16 cellular contexts compared by ENCODE assay signal in the genomic region with DNA sequence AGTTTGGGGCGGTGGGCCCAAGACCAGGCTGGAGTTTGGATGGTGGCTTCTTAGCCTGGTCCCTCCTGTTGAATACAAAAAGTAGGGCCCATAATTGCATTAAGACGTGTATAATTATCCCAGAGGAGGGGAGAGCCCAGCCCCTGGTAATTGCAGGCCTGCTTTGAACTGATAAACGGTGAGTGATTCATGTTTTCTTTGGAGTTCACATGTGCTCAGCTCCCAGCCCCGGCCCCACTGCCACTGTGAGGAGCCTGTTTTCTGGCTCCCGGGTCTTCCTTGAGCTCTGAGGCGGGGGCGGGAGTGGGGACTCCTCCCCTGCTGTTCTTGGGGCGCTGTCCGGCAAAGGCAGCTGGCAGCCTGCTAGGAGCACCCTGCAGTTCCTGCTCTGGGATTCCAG. TPM values are rescaled to one million over a fixed set of nuclear protein-coding genes. Genes with fewer than 3 reads are reported as not detected.
DNase-seq lines count a peak whose midpoint lies in the region; ATAC-seq and TF ChIP-seq lines count a peak whose summit lies in the region.
"Had no signal": no experiment of that assay in that cellular context is flagged by ENCODE, and none has a peak within 500 bp of the region (broad histone marks: within the 10 kb centered on the region; RNA-seq: fewer than 3 reads in every experiment).

No MANE protein-coding gene starts in this region.

- H3K4me1 Mint-ChIP-seq in T-helper 2 cell treated with Interferon-gamma antibody and Interleukin-4, amounts not matched to agents 5 μg/mL and 100 μg/mL, for 36 hours (ENCODE audit: low read depth), result peaks cover 6% of the 10 kb centered on the region

- peak overlapping the region; percentile 24 for H3K4me3 Mint-ChIP-seq in T-helper 2 cell treated with Interferon-gamma antibody and Interleukin-4, amounts not matched to agents 5 μg/mL and 100 μg/mL, for 36 hours
- H3K4me3 Mint-ChIP-seq: activated CD4-positive, alpha-beta memory T cell treated with anti-CD3 and anti-CD28 coated beads, Interleukin-2, amount 10 ng/mL, durations not matched to agents 7 days and 5 days had no signal

- no peak for TF ChIP-seq POLR2A in erythroblast (IDR thresholded peaks at IDR 0.05; ENCODE audit: low read length)

- peak overlapping the region; percentile 97 for H3K4me3 ChIP-seq in thoracic aorta
- H3K4me3 ChIP-seq: lung had no signal

- no peaks in the 10 kb centered on the region for H3K36me3 Mint-ChIP-seq in T-helper 2 cell treated with Interferon-gamma antibody and Interleukin-4, amounts not matched to agents 5 μg/mL and 100 μg/mL, for 36 hours (ENCODE audit: low read depth)

- TF ChIP-seq CTCF in thoracic aorta (IDR thresholded peaks at IDR 0.05), result no peak

- peaks cover 30 to 70% of the 10 kb centered on the region in 2 donors for H3K4me1 ChIP-seq in thoracic aorta (ENCODE audit: control insufficient read depth in 1 of 2, low read depth in 2 of 2)

- H3K27ac ChIP-seq in thoracic aorta, result peak overlapping the region; percentile 16 to 76

- ATAC-seq in thoracic aorta (ENCODE audit: insufficient number of reproducible peaks, low FRiP score, low read depth) (no peak), HG03457 (IDR thresholded peaks at IDR 0.05; ENCODE audit: unreplicated experiment) (no peak)
- ATAC-seq: esophagus mucosa, Panc1 had no signal

- DNase-seq in T-helper 2 cell treated with Interferon-gamma antibody and Interleukin-4, amounts not matched to agents 5 μg/mL and 100 μg/mL, for 36 hours (ENCODE audit: low spot score), result no peak
- DNase-seq in T-helper 2 cell, result no peak
- DNase-seq in RPMI7951 (ENCODE audit: low read depth), result peak; percentile 40
- DNase-seq in erythroblast (lab: John Stamatoyannopoulos, UW), result peak; percentile 87 to 89
- DNase-seq in thoracic aorta (ENCODE audit: low spot score), result no peak
- no peak for DNase-seq in 8988T
- DNase-seq in NCI-H524 (lab: John Stamatoyannopoulos, UW), result no peak
- DNase-seq: activated CD4-positive, alpha-beta memory T cell treated with anti-CD3 and anti-CD28 coated beads, Interleukin-2, amount 10 ng/mL, durations not matched to agents 7 days and 5 days; activated gamma-delta T cell treated with Interleukin-2 at 50 U/mL for 16 hours; NCI-H2107 had no signal

- H3K27ac Mint-ChIP-seq in T-helper 2 cell treated with Interferon-gamma antibody and Interleukin-4, amounts not matched to agents 5 μg/mL and 100 μg/mL, for 36 hours, result no peak overlapping the region
- H3K27ac Mint-ChIP-seq: activated CD4-positive, alpha-beta memory T cell treated with anti-CD3 and anti-CD28 coated beads, Interleukin-2, amount 10 ng/mL, durations not matched to agents 7 days and 5 days had no signal

- H3K36me3 ChIP-seq in thoracic aorta, result peaks cover 20% of the 10 kb centered on the region

- no peaks in the 10 kb centered on the region for H3K27me3 Mint-ChIP-seq in T-helper 2 cell treated with Interferon-gamma antibody and Interleukin-4, amounts not matched to agents 5 μg/mL and 100 μg/mL, for 36 hours (ENCODE audit: low read depth)
- H3K27me3 Mint-ChIP-seq: activated CD4-positive, alpha-beta memory T cell treated with anti-CD3 and anti-CD28 coated beads, Interleukin-2, amount 10 ng/mL, durations not matched to agents 7 days and 5 days; central memory CD8-positive, alpha-beta T cell had no signal

- no peaks in the 10 kb centered on the region for H3K27me3 ChIP-seq in thoracic aorta (replicated peaks; ENCODE audit: insufficient read depth)
- H3K27me3 ChIP-seq: tibial nerve had no signal

- H3K9me3 ChIP-seq in thoracic aorta, result no peaks in the 10 kb centered on the region
- H3K9me3 ChIP-seq: tibial nerve had no signal

- H3K9me3 Mint-ChIP-seq in T-helper 2 cell treated with Interferon-gamma antibody and Interleukin-4, amounts not matched to agents 5 μg/mL and 100 μg/mL, for 36 hours, result no peaks in the 10 kb centered on the region
- H3K9me3 Mint-ChIP-seq: activated CD4-positive, alpha-beta memory T cell treated with anti-CD3 and anti-CD28 coated beads, Interleukin-2, amount 10 ng/mL, durations not matched to agents 7 days and 5 days; central memory CD8-positive, alpha-beta T cell had no signal

RNA-seq across cellular contexts. Expression of gene PLXNA1, which starts 3.1 kb away (rescaled TPM):
- 44.0 and 60.2 TPM in 2 replicates for total RNA-seq in RPMI7951 (2014; rRNA removed; shearing (Covaris generic))
- 100 to 1,000 TPM in 1 of 2 donors, 10 to 100 TPM in 1; 70.1 to 102 TPM for total RNA-seq in thoracic aorta

Comparison
In these comparisons a context has a peak if more than half of its experiments do, and no peak if none do; other contexts are left out.
1. DNase-seq: peak in RPMI7951 (single experiment) and erythroblast (2 of 2); none in T-helper 2 cell treated with Interferon-gamma antibody and Interleukin-4, amounts not matched to agents 5 μg/mL and 100 μg/mL, for 36 hours (single experiment), T-helper 2 cell (0 of 5), thoracic aorta (single experiment), 8988T (single experiment) and NCI-H524 (0 of 2).